ENCODE assay signal across 30 cellular contexts in the genomic region with DNA sequence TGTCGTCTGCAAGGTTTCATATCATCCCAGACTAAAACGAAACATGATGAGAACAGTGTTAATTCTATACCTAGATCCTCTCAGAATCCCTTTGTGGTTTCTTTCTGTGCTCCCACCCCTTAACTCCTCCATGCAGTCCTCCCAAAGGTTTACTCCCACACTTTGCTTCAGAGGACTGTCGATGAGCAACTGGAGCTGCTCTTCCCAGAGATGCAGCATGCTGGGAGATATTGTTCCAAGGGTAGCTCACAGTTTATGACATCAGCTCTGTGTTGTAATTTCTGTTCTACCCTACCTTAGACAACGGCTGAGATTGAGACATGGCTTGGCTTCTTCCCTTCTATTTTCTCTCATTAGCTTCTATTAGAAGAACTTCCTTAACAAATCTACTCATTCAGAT.
A peak's percentile ranks its signal among the peaks of the same experiment; 100 is the strongest.
DNase-seq lines count a peak whose midpoint lies in the region; ATAC-seq and TF ChIP-seq lines count a peak whose summit lies in the region.
"Had no signal": no experiment of that assay in that cellular context is flagged by ENCODE, and none has a peak within 500 bp of the region (broad histone marks: within the 10 kb centered on the region; RNA-seq: fewer than 3 reads in every experiment).

No MANE protein-coding gene starts in this region.

- ATAC-seq in left cardiac atrium = peak in 1 of 2 donors; percentile 86
- ATAC-seq in HG03439 (IDR thresholded peaks at IDR 0.05; ENCODE audit: unreplicated experiment) = no peak
- no peak for ATAC-seq in HG03175 (IDR thresholded peaks at IDR 0.05; ENCODE audit: unreplicated experiment)
- ATAC-seq: stimulated activated naive CD8-positive, alpha-beta T cell treated with anti-CD3 and anti-CD28 coated beads, Interleukin-15, Interleukin-2, amounts not matched to agents 100 U/mL and 50 U/mL, for 24 hours had no signal

- no peaks in the 10 kb centered on the region for H3K36me3 Mint-ChIP-seq in activated naive CD4-positive, alpha-beta T cell treated with anti-CD3 and anti-CD28 coated beads for 36 hours (ENCODE audit: low read depth)
- H3K36me3 Mint-ChIP-seq: activated naive CD8-positive, alpha-beta T cell treated with anti-CD3 and anti-CD28 coated beads for 36 hours; CD4-positive, CD25-positive, alpha-beta regulatory T cell; IgD-negative memory B cell had no signal

- CTCF ChIA-PET in activated naive CD4-positive, alpha-beta T cell treated with anti-CD3 and anti-CD28 coated beads for 36 hours (lab: Charles Lee) = no interaction called here

- H3K27ac ChIP-seq in right atrium auricular region = no peak overlapping the region
- H3K27ac ChIP-seq: ascending aorta, esophagus squamous epithelium, testis, vagina had no signal

- H3K4me1 Mint-ChIP-seq in activated naive CD4-positive, alpha-beta T cell treated with anti-CD3 and anti-CD28 coated beads for 36 hours (ENCODE audit: low read depth) = no peaks in the 10 kb centered on the region
- H3K4me1 Mint-ChIP-seq: activated CD4-positive, alpha-beta memory T cell treated with anti-CD3 and anti-CD28 coated beads, Interleukin-2, amount 10 ng/mL, durations not matched to agents 7 days and 5 days; activated naive CD8-positive, alpha-beta T cell treated with anti-CD3 and anti-CD28 coated beads for 36 hours; CD4-positive, CD25-positive, alpha-beta regulatory T cell; endodermal cell; IgD-negative memory B cell; neural crest cell had no signal

- DNase-seq in left cardiac atrium (peak; percentile 17), right atrium auricular region (ENCODE audit: low spot score) (no peak), epithelial cell of esophagus (ENCODE audit: low read depth) (peak; percentile 37), left kidney (ENCODE audit: low read depth, low spot score) (peak; percentile 83), foreskin melanocyte (no peak)
- no peak for DNase-seq in activated naive CD4-positive, alpha-beta T cell treated with anti-CD3 and anti-CD28 coated beads for 36 hours
- DNase-seq: activated CD4-positive, alpha-beta memory T cell treated with anti-CD3 and anti-CD28 coated beads, Interleukin-2, amount 10 ng/mL, durations not matched to agents 7 days and 5 days; activated CD4-positive, alpha-beta T cell treated with anti-CD3 and anti-CD28 coated beads for 1 hour; activated naive CD8-positive, alpha-beta T cell treated with anti-CD3 and anti-CD28 coated beads for 36 hours; caudate nucleus; CD4-positive, CD25-positive, alpha-beta regulatory T cell; endodermal cell; esophagus squamous epithelium; glutamatergic neuron; islet precursor cell; mammary epithelial cell; NCI-H1092 treated with DMSO at 0.1 percent for 48 hours; NCI-H2029; NCI-H69; posterior cingulate gyrus; SK-N-SH; stimulated activated naive CD8-positive, alpha-beta T cell treated with anti-CD3 and anti-CD28 coated beads, Interleukin-15, Interleukin-2, amounts not matched to agents 100 U/mL and 50 U/mL, for 24 hours; testis had no signal

- no peaks in the 10 kb centered on the region for H3K27me3 ChIP-seq in right atrium auricular region
- H3K27me3 ChIP-seq: ascending aorta, esophagus squamous epithelium, testis, vagina had no signal

- TF ChIP-seq CTCF in right atrium auricular region (IDR thresholded peaks at IDR 0.05) (no peak), epithelial cell of esophagus (IDR thresholded peaks at IDR 0.05; ENCODE audit: insufficient read depth, low read depth, low read length, missing control alignments) (no peak)

- H3K9me3 ChIP-seq in right atrium auricular region = no peaks in the 10 kb centered on the region
- H3K9me3 ChIP-seq: ascending aorta, esophagus squamous epithelium, SK-N-SH, testis, vagina had no signal

- H3K4me3 Mint-ChIP-seq in activated naive CD4-positive, alpha-beta T cell treated with anti-CD3 and anti-CD28 coated beads for 36 hours = no peak overlapping the region
- H3K4me3 Mint-ChIP-seq: activated CD4-positive, alpha-beta memory T cell treated with anti-CD3 and anti-CD28 coated beads, Interleukin-2, amount 10 ng/mL, durations not matched to agents 7 days and 5 days; activated naive CD8-positive, alpha-beta T cell treated with anti-CD3 and anti-CD28 coated beads for 36 hours; CD4-positive, CD25-positive, alpha-beta regulatory T cell; endodermal cell; IgD-negative memory B cell; neural crest cell; T-helper 1 cell treated with Interleukin-12 subunit alpha and Interleukin-12 subunit beta and Interleukin-4 antibody, amounts not matched to agents 30 μg/mL and 1 μg/mL, for 36 hours had no signal

- no peaks in the 10 kb centered on the region for H3K36me3 ChIP-seq in right atrium auricular region
- H3K36me3 ChIP-seq: ascending aorta, esophagus squamous epithelium, vagina had no signal

- H3K4me1 ChIP-seq in right atrium auricular region = no peaks in the 10 kb centered on the region
- H3K4me1 ChIP-seq: testis had no signal

- H3K4me3 ChIP-seq in right atrium auricular region (no peak overlapping the region), epithelial cell of esophagus (ENCODE audit: low read length) (no peak overlapping the region)
- H3K4me3 ChIP-seq: ascending aorta, esophagus squamous epithelium, testis, vagina had no signal

- H3K27ac Mint-ChIP-seq in activated naive CD4-positive, alpha-beta T cell treated with anti-CD3 and anti-CD28 coated beads for 36 hours = no peak overlapping the region
- H3K27ac Mint-ChIP-seq: activated CD4-positive, alpha-beta memory T cell treated with anti-CD3 and anti-CD28 coated beads, Interleukin-2, amount 10 ng/mL, durations not matched to agents 7 days and 5 days; activated naive CD8-positive, alpha-beta T cell treated with anti-CD3 and anti-CD28 coated beads for 36 hours; CD4-positive, CD25-positive, alpha-beta regulatory T cell; endodermal cell; IgD-negative memory B cell; T-helper 1 cell treated with Interleukin-12 subunit alpha and Interleukin-12 subunit beta and Interleukin-4 antibody, amounts not matched to agents 30 μg/mL and 1 μg/mL, for 36 hours had no signal

- intact Hi-C loops in left cardiac atrium (cut with DNase I) = no loop called here
- intact Hi-C loops in activated naive CD4-positive, alpha-beta T cell treated with anti-CD3 and anti-CD28 coated beads for 36 hours (cut with micrococcal nuclease) = no loop called here

- peaks cover 4% of the 10 kb centered on the region for H3K9me3 Mint-ChIP-seq in activated naive CD4-positive, alpha-beta T cell treated with anti-CD3 and anti-CD28 coated beads for 36 hours
- H3K9me3 Mint-ChIP-seq: activated naive CD8-positive, alpha-beta T cell treated with anti-CD3 and anti-CD28 coated beads for 36 hours; endodermal cell; neural crest cell; T-helper 1 cell treated with Interleukin-12 subunit alpha and Interleukin-12 subunit beta and Interleukin-4 antibody, amounts not matched to agents 30 μg/mL and 1 μg/mL, for 36 hours had no signal

- H3K27me3 Mint-ChIP-seq in activated naive CD4-positive, alpha-beta T cell treated with anti-CD3 and anti-CD28 coated beads for 36 hours (ENCODE audit: low read depth) = no peaks in the 10 kb centered on the region
- H3K27me3 Mint-ChIP-seq: activated CD4-positive, alpha-beta memory T cell treated with anti-CD3 and anti-CD28 coated beads, Interleukin-2, amount 10 ng/mL, durations not matched to agents 7 days and 5 days; activated naive CD8-positive, alpha-beta T cell treated with anti-CD3 and anti-CD28 coated beads for 36 hours; CD4-positive, CD25-positive, alpha-beta regulatory T cell; IgD-negative memory B cell had no signal

Comparison
In these comparisons a context has a peak if more than half of its experiments do, and no peak if none do; other contexts are left out.
1. DNase-seq: peak in left cardiac atrium (single experiment), epithelial cell of esophagus (single experiment) and left kidney (single experiment); none in right atrium auricular region (single experiment), foreskin melanocyte (single experiment) and activated naive CD4-positive, alpha-beta T cell treated with anti-CD3 and anti-CD28 coated beads for 36 hours (single experiment).